ENCODE assay signal across 28 cellular contexts in the genomic region with DNA sequence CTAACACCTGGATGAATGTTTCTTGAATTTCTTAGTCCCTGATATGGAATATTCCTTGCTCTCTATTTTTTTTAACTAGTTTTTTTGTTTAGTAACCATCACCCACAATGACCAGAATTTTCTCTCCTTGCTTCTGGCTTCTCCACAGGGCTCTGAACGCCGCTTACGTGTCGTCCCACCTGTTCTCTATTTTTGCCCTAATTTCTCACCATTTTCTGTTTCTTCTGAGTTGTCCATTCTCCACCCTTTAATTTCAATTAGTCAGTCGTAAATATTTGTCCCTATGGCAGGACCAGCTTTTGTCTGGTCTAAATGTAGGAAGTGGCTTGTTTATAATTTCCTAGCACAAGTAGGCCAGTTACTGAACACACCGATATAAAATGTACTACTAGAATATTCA.
"Had no signal": no experiment of that assay in that cellular context is flagged by ENCODE, and none has a peak within 500 bp of the region (broad histone marks: within the 10 kb centered on the region; RNA-seq: fewer than 3 reads in every experiment).

No MANE protein-coding gene starts in this region.

- H3K4me3 ChIP-seq: lower lobe of right lung, neural progenitor cell, psoas muscle, right lobe of liver, smooth muscle cell, stomach, testis, thyroid gland, transverse colon, upper lobe of left lung, vagina had no signal

- H3K4me3 Mint-ChIP-seq: mesothelial cell of epicardium; naive B cell; natural killer cell; nephron progenitor cell; neural progenitor cell; stimulated activated naive B cell treated with anti-CD40 and anti-IgM and Interleukin-4, amounts not matched to agents 10 μg/mL and 1 μg/mL and 100 μg/mL, for 72 hours had no signal

- H3K27me3 Mint-ChIP-seq: stimulated activated naive B cell treated with anti-CD40 and anti-IgM and Interleukin-4, amounts not matched to agents 10 μg/mL and 1 μg/mL and 100 μg/mL, for 72 hours had no signal

- H3K9me3 Mint-ChIP-seq: mesothelial cell of epicardium; nephron progenitor cell; neural progenitor cell; stimulated activated naive B cell treated with anti-CD40 and anti-IgM and Interleukin-4, amounts not matched to agents 10 μg/mL and 1 μg/mL and 100 μg/mL, for 72 hours had no signal

- H3K36me3 Mint-ChIP-seq: mesothelial cell of epicardium; naive B cell; natural killer cell; neural progenitor cell; stimulated activated naive B cell treated with anti-CD40 and anti-IgM and Interleukin-4, amounts not matched to agents 10 μg/mL and 1 μg/mL and 100 μg/mL, for 72 hours had no signal

- ATAC-seq: left lobe of liver; lower lobe of right lung; natural killer cell; psoas muscle; stimulated activated naive B cell treated with anti-CD40 and anti-IgM and Interleukin-4, amounts not matched to agents 10 μg/mL and 1 μg/mL and 100 μg/mL, for 72 hours; stimulated activated naive CD8-positive, alpha-beta T cell treated with anti-CD3 and anti-CD28 coated beads, Interleukin-15, Interleukin-2, amounts not matched to agents 100 U/mL and 50 U/mL, for 24 hours had no signal

- H3K36me3 ChIP-seq: lower lobe of right lung, neural progenitor cell, neutrophil, right lobe of liver, stomach, thyroid gland, transverse colon, upper lobe of left lung, vagina had no signal

- H3K4me1 Mint-ChIP-seq: naive B cell; natural killer cell; neural progenitor cell; stimulated activated naive B cell treated with anti-CD40 and anti-IgM and Interleukin-4, amounts not matched to agents 10 μg/mL and 1 μg/mL and 100 μg/mL, for 72 hours had no signal

- H3K4me1 ChIP-seq: lower lobe of right lung, neural progenitor cell, parathyroid adenoma, right lobe of liver, testis, thyroid gland, upper lobe of left lung, vagina had no signal

- DNase-seq: hippocampal formation; islet precursor cell; lower lobe of right lung; mesendoderm; naive B cell; natural killer cell; nephron progenitor cell; occipital lobe; psoas muscle; right lobe of liver; stimulated activated CD4-positive, alpha-beta T cell treated with anti-CD3 and anti-CD28 coated beads, Interleukin-1b, Interleukin-23, amount 100 ng/mL, for 48 hours; stimulated activated CD4-positive, alpha-beta T cell treated with anti-CD3 and anti-CD28 coated beads, Interleukin-2, amount 100 ng/mL, for 48 hours; stimulated activated CD4-positive, alpha-beta T cell treated with anti-CD3 and anti-CD28 coated beads, Interleukin-4, amount 100 ng/mL, for 4 hours; stimulated activated CD8-positive, alpha-beta memory T cell treated with anti-CD3 and anti-CD28 coated beads, Interleukin-4, amount 100 ng/mL, for 48 hours; stimulated activated naive B cell treated with anti-CD40 and anti-IgM and Interleukin-4, amounts not matched to agents 10 μg/mL and 1 μg/mL and 100 μg/mL, for 72 hours; stimulated activated naive CD8-positive, alpha-beta T cell treated with anti-CD3 and anti-CD28 coated beads, Interleukin-15, Interleukin-2, amounts not matched to agents 100 U/mL and 50 U/mL, for 24 hours; stomach; testis; thyroid gland; transverse colon; upper lobe of left lung had no signal

- H3K9me3 ChIP-seq: lower lobe of right lung, neutrophil, psoas muscle, right lobe of liver, stomach, testis, thyroid gland, transverse colon, upper lobe of left lung, vagina had no signal

- H3K27me3 ChIP-seq: neural progenitor cell, right lobe of liver, stomach, testis, thyroid gland, transverse colon, upper lobe of left lung, vagina had no signal

- H3K27ac Mint-ChIP-seq: mesothelial cell of epicardium; natural killer cell; neural progenitor cell; stimulated activated naive B cell treated with anti-CD40 and anti-IgM and Interleukin-4, amounts not matched to agents 10 μg/mL and 1 μg/mL and 100 μg/mL, for 72 hours had no signal

- H3K27ac ChIP-seq: lower lobe of right lung, neural progenitor cell, neutrophil, parathyroid adenoma, psoas muscle, right lobe of liver, stomach, testis, thyroid gland, transverse colon, vagina had no signal
